ENCODE assay signal across 1 cellular context in genomic region chr19:42422576-42423461, GRCh38.
TF ChIP-seq lines count a peak whose summit lies in the region.

No MANE protein-coding gene starts in this region.

TF ChIP-seq in K562, 482 proteins besides CTCF, POLR2A, EP300 and RAD21:
- TF ChIP-seq, protein P1, sequence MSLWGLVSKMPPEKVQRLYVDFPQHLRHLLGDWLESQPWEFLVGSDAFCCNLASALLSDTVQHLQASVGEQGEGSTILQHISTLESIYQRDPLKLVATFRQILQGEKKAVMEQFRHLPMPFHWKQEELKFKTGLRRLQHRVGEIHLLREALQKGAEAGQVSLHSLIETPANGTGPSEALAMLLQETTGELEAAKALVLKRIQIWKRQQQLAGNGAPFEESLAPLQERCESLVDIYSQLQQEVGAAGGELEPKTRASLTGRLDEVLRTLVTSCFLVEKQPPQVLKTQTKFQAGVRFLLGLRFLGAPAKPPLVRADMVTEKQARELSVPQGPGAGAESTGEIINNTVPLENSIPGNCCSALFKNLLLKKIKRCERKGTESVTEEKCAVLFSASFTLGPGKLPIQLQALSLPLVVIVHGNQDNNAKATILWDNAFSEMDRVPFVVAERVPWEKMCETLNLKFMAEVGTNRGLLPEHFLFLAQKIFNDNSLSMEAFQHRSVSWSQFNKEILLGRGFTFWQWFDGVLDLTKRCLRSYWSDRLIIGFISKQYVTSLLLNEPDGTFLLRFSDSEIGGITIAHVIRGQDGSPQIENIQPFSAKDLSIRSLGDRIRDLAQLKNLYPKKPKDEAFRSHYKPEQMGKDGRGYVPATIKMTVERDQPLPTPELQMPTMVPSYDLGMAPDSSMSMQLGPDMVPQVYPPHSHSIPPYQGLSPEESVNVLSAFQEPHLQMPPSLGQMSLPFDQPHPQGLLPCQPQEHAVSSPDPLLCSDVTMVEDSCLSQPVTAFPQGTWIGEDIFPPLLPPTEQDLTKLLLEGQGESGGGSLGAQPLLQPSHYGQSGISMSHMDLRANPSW (CRISPR knock-in tag; IDR thresholded peaks at IDR 0.05): no peak
- TF ChIP-seq DMBX1 (CRISPR knock-in tag; IDR thresholded peaks at IDR 0.05; ENCODE audit: borderline replicate concordance) (no peak), RFX1 (IDR thresholded peaks at IDR 0.05) (no peak), ASH1L (IDR thresholded peaks at IDR 0.05; ENCODE audit: borderline replicate concordance, low read depth, partially characterized antibody) (no peak), SMAD3 (CRISPR knock-in tag; conservative IDR thresholded peaks at IDR 0.05) (no peak), ETV1 (tag; conservative IDR thresholded peaks at IDR 0.05; ENCODE audit: low read depth) (no peak), RBM34 (IDR thresholded peaks at IDR 0.05; ENCODE audit: borderline replicate concordance, insufficient read depth, low read length) (no peak), DACH1 (IDR thresholded peaks at IDR 0.05; ENCODE audit: partially characterized antibody) (no peak), HMGXB4 (CRISPR knock-in tag; IDR thresholded peaks at IDR 0.05) (no peak), GABPB1 (CRISPR knock-in tag; IDR thresholded peaks at IDR 0.05) (no peak), CGGBP1 (CRISPR knock-in tag; IDR thresholded peaks at IDR 0.05) (no peak), ZFPM2 (CRISPR knock-in tag; IDR thresholded peaks at IDR 0.05) (no peak), RBM39 (optimal IDR thresholded peaks at IDR 0.05; ENCODE audit: low read depth, low read length) (no peak), CHD2 (IDR thresholded peaks at IDR 0.05; ENCODE audit: low read depth, low read length) (no peak), ZNF239 (CRISPR knock-in tag; IDR thresholded peaks at IDR 0.05) (no peak), ATF2 (CRISPR knock-in tag; IDR thresholded peaks at IDR 0.05) (no peak), USF1 (CRISPR knock-in tag; IDR thresholded peaks at IDR 0.05) (no peak), POLR2G (IDR thresholded peaks at IDR 0.05; ENCODE audit: low read depth, low read length) (peak; percentile 16; the same call in 1 of the 2 replicates), ZNF699 (CRISPR knock-in tag; IDR thresholded peaks at IDR 0.05; ENCODE audit: insufficient replicate concordance) (no peak), MEIS2 (IDR thresholded peaks at IDR 0.05; ENCODE audit: partially characterized antibody) (peak; percentile 24), RUNX1 (IDR thresholded peaks at IDR 0.05; ENCODE audit: low read depth) (no peak)
- TF ChIP-seq, protein P2, sequence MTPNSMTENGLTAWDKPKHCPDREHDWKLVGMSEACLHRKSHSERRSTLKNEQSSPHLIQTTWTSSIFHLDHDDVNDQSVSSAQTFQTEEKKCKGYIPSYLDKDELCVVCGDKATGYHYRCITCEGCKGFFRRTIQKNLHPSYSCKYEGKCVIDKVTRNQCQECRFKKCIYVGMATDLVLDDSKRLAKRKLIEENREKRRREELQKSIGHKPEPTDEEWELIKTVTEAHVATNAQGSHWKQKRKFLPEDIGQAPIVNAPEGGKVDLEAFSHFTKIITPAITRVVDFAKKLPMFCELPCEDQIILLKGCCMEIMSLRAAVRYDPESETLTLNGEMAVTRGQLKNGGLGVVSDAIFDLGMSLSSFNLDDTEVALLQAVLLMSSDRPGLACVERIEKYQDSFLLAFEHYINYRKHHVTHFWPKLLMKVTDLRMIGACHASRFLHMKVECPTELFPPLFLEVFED (CRISPR knock-in tag; conservative IDR thresholded peaks at IDR 0.05): no peak
- TF ChIP-seq, protein P3, sequence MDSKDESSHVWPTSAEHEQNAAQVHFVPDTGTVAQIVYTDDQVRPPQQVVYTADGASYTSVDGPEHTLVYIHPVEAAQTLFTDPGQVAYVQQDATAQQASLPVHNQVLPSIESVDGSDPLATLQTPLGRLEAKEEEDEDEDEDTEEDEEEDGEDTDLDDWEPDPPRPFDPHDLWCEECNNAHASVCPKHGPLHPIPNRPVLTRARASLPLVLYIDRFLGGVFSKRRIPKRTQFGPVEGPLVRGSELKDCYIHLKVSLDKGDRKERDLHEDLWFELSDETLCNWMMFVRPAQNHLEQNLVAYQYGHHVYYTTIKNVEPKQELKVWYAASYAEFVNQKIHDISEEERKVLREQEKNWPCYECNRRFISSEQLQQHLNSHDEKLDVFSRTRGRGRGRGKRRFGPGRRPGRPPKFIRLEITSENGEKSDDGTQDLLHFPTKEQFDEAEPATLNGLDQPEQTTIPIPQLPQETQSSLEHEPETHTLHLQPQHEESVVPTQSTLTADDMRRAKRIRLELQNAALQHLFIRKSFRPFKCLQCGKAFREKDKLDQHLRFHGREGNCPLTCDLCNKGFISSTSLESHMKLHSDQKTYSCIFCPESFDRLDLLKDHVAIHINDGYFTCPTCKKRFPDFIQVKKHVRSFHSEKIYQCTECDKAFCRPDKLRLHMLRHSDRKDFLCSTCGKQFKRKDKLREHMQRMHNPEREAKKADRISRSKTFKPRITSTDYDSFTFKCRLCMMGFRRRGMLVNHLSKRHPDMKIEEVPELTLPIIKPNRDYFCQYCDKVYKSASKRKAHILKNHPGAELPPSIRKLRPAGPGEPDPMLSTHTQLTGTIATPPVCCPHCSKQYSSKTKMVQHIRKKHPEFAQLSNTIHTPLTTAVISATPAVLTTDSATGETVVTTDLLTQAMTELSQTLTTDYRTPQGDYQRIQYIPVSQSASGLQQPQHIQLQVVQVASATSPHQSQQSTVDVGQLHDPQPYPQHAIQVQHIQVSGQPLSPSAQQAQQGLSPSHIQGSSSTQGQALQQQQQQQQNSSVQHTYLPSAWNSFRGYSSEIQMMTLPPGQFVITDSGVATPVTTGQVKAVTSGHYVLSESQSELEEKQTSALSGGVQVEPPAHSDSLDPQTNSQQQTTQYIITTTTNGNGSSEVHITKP (IDR thresholded peaks at IDR 0.05; ENCODE audit: partially characterized antibody): peak; percentile 90
- TF ChIP-seq, protein P4, sequence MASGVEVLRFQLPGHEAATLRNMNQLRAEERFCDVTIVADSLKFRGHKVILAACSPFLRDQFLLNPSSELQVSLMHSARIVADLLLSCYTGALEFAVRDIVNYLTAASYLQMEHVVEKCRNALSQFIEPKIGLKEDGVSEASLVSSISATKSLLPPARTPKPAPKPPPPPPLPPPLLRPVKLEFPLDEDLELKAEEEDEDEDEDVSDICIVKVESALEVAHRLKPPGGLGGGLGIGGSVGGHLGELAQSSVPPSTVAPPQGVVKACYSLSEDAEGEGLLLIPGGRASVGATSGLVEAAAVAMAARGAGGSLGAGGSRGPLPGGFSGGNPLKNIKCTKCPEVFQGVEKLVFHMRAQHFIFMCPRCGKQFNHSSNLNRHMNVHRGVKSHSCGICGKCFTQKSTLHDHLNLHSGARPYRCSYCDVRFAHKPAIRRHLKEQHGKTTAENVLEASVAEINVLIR (CRISPR knock-in tag; IDR thresholded peaks at IDR 0.05): no peak
TF ChIP-seq in K562: peak in this region for 3.
